14 cellular contexts compared by ENCODE assay signal in the genomic region with DNA sequence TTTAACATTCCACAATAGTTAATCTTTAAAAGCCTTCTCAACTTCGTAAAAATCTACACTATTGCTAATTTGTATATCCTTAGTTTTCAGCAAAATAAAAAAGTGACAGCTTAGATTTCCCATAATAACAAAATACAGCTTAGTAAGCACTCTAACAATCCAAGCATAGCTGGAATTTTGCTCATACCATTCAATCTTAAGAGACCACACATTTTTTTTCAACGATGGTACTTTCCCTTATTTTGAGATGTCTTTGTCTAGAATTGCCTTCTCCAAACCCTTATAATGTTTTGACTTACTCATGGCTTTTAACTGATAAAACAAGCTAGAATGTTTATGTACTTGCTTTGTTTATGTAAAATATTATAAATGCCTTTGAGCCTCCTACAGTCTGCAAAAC.
DNase-seq lines count a peak whose midpoint lies in the region; ATAC-seq and TF ChIP-seq lines count a peak whose summit lies in the region.
"Had no signal": no experiment of that assay in that cellular context is flagged by ENCODE, and none has a peak within 500 bp of the region (broad histone marks: within the 10 kb centered on the region; RNA-seq: fewer than 3 reads in every experiment).

No MANE protein-coding gene starts in this region.

- no peak for TF ChIP-seq CTCF in epithelial cell of proximal tubule (conservative IDR thresholded peaks at IDR 0.05; ENCODE audit: low read depth, low read length)
- no peak for TF ChIP-seq CTCF in tibial artery (IDR thresholded peaks at IDR 0.05)

- DNase-seq in Caki2 (ENCODE audit: low read depth) = peak; percentile 23
- DNase-seq in LHCN-M2 (ENCODE audit: low read depth) = peak; percentile 50
- peak; percentile 60 for DNase-seq in epithelial cell of proximal tubule (ENCODE audit: low read depth)
- DNase-seq in myocyte (ENCODE audit: low read depth) = peak; percentile 50
- DNase-seq in tibial artery = no peak
- no peak for DNase-seq in NOMO-1 treated with DMSO at 0.1 percent for 48 hours (lab: John Stamatoyannopoulos, UW; ENCODE audit: unreplicated experiment)
- DNase-seq in substantia nigra (lab: John Stamatoyannopoulos, UW) = no peak
- DNase-seq: activated CD4-positive, alpha-beta memory T cell treated with anti-CD3 and anti-CD28 coated beads for 36 hours; anterior cingulate cortex; DND-41; posterior cingulate gyrus; SHP77 had no signal

- H3K27me3 ChIP-seq in tibial artery = no peaks in the 10 kb centered on the region

- no peaks in the 10 kb centered on the region for H3K36me3 ChIP-seq in tibial artery

- H3K4me1 ChIP-seq in tibial artery = no peaks in the 10 kb centered on the region

- intact Hi-C loops in tibial artery (cut with DNase I; ENCODE audit: low total_unique reads) = no loop called here

- no peak overlapping the region for H3K4me3 ChIP-seq in epithelial cell of proximal tubule (ENCODE audit: low read depth, low read length)
- H3K4me3 ChIP-seq in tibial artery = no peak overlapping the region

- no peaks in the 10 kb centered on the region for H3K9me3 ChIP-seq in tibial artery

- ATAC-seq in HG02588 (IDR thresholded peaks at IDR 0.05; ENCODE audit: unreplicated experiment) = no peak

- in situ Hi-C loops in Caki2 (cut with HindIII; ENCODE audit: low pct_unique_long_range_greater_than_20kb, low sequenced_read_pairs) = no loop called here

- no peak overlapping the region for H3K27ac ChIP-seq in tibial artery
- H3K27ac ChIP-seq in substantia nigra (ENCODE audit: low read depth, low read length, poor library complexity, severe bottlenecking) = no peak overlapping the region
- H3K27ac ChIP-seq: C4-2B had no signal

Comparison
In these comparisons a context has a peak if more than half of its experiments do, and no peak if none do; other contexts are left out.
1. DNase-seq: peak in Caki2 (single experiment), LHCN-M2 (single experiment), epithelial cell of proximal tubule (single experiment) and myocyte (single experiment); none in tibial artery (0 of 2), NOMO-1 treated with DMSO at 0.1 percent for 48 hours (single experiment) and substantia nigra (0 of 49).